ENCODE assay signal across 8 cellular contexts in genomic region chr18:79570266-79571201, GRCh38.
DNase-seq lines count a peak whose midpoint lies in the region; ATAC-seq and TF ChIP-seq lines count a peak whose summit lies in the region.

No MANE protein-coding gene starts in this region.

- H3K4me1 ChIP-seq in breast epithelium (peaks cover 0 to 4% of the 10 kb centered on the region in 2 donors), BE2C (no peaks in the 10 kb centered on the region)

- no peak for TF ChIP-seq POLR2A in breast epithelium (IDR thresholded peaks at IDR 0.05)

- H3K27ac ChIP-seq in breast epithelium = no peak overlapping the region

- no peaks in the 10 kb centered on the region for H3K27me3 ChIP-seq in breast epithelium
- no peaks in the 10 kb centered on the region for H3K27me3 ChIP-seq in BE2C

- TF ChIP-seq CTCF in breast epithelium (IDR thresholded peaks at IDR 0.05) (no peak), BE2C (IDR thresholded peaks at IDR 0.05; ENCODE audit: low read depth, low read length) (no peak)

- intact Hi-C loops in breast epithelium (cut with DNase I; ENCODE audit: low total_unique reads) (no loop called here), sciatic nerve (cut with DNase I) (no loop called here)

- H3K36me3 ChIP-seq in breast epithelium (no peaks in the 10 kb centered on the region), BE2C (no peaks in the 10 kb centered on the region)

- H3K9me3 ChIP-seq in breast epithelium (peaks cover 22 to 23% of the 10 kb centered on the region in 2 donors), BE2C (no peaks in the 10 kb centered on the region)

- no peak for ATAC-seq in sciatic nerve

- H3K4me3 ChIP-seq in breast epithelium (no peak overlapping the region), BE2C (ENCODE audit: low read depth, low read length) (no peak overlapping the region)

- DNase-seq in SIG-M5 treated with dmso at 0.1 percent for 504 hours (lab: John Stamatoyannopoulos, UW; ENCODE audit: unreplicated experiment) (peak; percentile 33), SIG-M5 (lab: John Stamatoyannopoulos, UW) (no peak), NCI-H2107 (lab: John Stamatoyannopoulos, UW) (peak; percentile 53), breast epithelium (ENCODE audit: low spot score in 2 of 2) (peak; percentile 9 to 25), sciatic nerve (ENCODE audit: low spot score) (peak; percentile 54), activated gamma-delta T cell (lab: John Stamatoyannopoulos, UW) (no peak), BE2C (no peak), DMS53 treated with DMSO at 0.1 percent for 48 hours (lab: John Stamatoyannopoulos, UW; ENCODE audit: unreplicated experiment) (no peak)

Comparison
In these comparisons a context has a peak if more than half of its experiments do, and no peak if none do; other contexts are left out.
1. DNase-seq: peak in SIG-M5 treated with dmso at 0.1 percent for 504 hours (single experiment), NCI-H2107 (single experiment), breast epithelium (2 of 2) and sciatic nerve (single experiment); none in SIG-M5 (single experiment), activated gamma-delta T cell (single experiment), BE2C (single experiment) and DMS53 treated with DMSO at 0.1 percent for 48 hours (single experiment).